ENCODE assay signal across 1 cellular context in the genomic region with DNA sequence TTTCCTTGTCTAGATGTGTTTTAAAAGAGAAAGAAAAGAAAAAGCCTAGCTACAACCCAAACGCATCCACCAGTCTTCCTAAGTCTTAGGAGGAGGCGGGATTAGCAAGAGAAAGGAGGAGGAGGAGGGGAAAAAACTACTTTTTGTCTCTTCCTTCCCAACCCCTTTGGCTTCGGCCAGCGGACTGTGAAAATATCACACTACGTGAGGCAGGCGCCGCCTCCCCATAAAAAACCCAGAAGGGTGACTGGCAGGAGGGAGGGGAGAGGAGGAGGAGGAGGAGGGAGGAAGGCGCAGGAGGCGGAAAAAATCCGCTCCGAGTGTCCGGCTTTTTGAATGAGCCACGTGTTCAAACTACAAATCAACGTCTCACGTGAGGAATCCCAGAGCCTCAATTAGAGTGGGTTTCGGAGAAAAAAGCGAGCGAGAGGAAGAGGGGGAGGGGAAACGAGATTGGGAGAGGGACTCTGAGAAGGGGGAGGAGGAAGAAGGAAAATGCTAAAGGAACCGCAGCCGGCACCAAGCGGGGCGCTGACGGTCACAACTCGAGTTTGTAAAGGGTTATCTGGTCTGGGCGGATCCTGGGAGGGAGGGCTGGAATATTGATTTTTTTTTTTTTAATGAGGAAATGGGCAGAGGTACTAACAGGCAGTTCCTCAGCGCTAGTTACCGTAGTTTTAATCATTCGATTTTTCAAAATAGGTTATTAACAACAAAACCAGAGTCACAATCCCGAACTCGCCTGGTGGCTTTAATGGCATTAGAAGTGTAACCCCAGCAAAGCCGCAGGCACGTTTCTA.
TF ChIP-seq lines count a peak whose summit lies in the region.

A gene (minus strand): TSS at position 202 of the 800 bp plus-strand sequence. CDS start 381 bp downstream, outside the sequence.

TF ChIP-seq in GM12878, 131 proteins besides CTCF, POLR2A, EP300 and RAD21 (continued from another document):
- TF ChIP-seq, protein P1, sequence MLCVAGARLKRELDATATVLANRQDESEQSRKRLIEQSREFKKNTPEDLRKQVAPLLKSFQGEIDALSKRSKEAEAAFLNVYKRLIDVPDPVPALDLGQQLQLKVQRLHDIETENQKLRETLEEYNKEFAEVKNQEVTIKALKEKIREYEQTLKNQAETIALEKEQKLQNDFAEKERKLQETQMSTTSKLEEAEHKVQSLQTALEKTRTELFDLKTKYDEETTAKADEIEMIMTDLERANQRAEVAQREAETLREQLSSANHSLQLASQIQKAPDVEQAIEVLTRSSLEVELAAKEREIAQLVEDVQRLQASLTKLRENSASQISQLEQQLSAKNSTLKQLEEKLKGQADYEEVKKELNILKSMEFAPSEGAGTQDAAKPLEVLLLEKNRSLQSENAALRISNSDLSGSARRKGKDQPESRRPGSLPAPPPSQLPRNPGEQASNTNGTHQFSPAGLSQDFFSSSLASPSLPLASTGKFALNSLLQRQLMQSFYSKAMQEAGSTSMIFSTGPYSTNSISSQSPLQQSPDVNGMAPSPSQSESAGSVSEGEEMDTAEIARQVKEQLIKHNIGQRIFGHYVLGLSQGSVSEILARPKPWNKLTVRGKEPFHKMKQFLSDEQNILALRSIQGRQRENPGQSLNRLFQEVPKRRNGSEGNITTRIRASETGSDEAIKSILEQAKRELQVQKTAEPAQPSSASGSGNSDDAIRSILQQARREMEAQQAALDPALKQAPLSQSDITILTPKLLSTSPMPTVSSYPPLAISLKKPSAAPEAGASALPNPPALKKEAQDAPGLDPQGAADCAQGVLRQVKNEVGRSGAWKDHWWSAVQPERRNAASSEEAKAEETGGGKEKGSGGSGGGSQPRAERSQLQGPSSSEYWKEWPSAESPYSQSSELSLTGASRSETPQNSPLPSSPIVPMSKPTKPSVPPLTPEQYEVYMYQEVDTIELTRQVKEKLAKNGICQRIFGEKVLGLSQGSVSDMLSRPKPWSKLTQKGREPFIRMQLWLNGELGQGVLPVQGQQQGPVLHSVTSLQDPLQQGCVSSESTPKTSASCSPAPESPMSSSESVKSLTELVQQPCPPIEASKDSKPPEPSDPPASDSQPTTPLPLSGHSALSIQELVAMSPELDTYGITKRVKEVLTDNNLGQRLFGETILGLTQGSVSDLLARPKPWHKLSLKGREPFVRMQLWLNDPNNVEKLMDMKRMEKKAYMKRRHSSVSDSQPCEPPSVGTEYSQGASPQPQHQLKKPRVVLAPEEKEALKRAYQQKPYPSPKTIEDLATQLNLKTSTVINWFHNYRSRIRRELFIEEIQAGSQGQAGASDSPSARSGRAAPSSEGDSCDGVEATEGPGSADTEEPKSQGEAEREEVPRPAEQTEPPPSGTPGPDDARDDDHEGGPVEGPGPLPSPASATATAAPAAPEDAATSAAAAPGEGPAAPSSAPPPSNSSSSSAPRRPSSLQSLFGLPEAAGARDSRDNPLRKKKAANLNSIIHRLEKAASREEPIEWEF (IDR thresholded peaks at IDR 0.05; ENCODE audit: insufficient replicate concordance, low read depth, low read length): no peak
- TF ChIP-seq HDAC6 (IDR thresholded peaks at IDR 0.05; ENCODE audit: unreplicated experiment) (no peak), IKZF1 (conservative IDR thresholded peaks at IDR 0.05) (peak; percentile 84), WRNIP1 (IDR thresholded peaks at IDR 0.05; ENCODE audit: borderline replicate concordance, low read depth, low read length) (no peak), ZNF274 (IDR thresholded peaks at IDR 0.05; ENCODE audit: insufficient read depth, insufficient read length) (no peak), PAX8 (IDR thresholded peaks at IDR 0.05) (0 out of 2 replicates have a peak, but pooled peaks have one; percentile 56)
- TF ChIP-seq, protein P2, sequence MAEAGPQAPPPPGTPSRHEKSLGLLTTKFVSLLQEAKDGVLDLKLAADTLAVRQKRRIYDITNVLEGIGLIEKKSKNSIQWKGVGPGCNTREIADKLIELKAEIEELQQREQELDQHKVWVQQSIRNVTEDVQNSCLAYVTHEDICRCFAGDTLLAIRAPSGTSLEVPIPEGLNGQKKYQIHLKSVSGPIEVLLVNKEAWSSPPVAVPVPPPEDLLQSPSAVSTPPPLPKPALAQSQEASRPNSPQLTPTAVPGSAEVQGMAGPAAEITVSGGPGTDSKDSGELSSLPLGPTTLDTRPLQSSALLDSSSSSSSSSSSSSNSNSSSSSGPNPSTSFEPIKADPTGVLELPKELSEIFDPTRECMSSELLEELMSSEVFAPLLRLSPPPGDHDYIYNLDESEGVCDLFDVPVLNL (IDR thresholded peaks at IDR 0.05; ENCODE audit: low read depth, low read length): 0 out of 2 replicates have a peak, but pooled peaks have one; percentile 56
